8 cellular contexts compared by ENCODE assay signal in the genomic region with DNA sequence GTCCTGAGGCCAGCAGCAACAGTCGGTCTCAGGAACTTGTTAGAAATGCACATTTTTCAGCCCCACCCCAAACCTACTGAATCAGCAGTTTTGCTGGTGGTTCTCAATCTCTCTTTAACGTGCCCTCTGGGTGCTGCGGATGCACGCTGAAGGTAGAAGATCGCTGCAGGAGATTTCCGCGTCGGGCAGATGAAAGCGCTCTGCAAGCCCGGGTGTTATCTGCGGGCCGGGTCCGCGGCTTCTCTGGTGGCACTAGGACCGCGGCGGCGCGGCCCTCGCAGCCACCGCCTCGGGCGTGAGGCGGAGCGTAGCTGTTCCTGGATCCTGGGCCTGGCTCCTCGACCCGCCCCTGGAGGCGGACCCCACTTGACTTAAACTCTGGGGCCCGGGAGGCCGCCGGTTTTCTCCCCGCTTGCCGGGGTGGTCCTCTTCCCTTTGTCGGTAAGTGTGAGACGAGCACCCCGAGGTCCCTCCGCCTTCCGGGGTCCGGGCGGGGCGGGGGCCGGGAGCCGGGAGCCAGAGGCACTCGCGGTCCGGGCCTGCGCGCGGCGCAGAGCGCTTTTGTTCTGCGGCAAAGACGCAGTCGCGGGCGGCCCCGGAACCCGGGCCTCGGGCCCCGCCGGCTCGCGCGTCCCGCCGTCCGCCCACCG. TPM values are rescaled to one million over a fixed set of nuclear protein-coding genes. Genes with fewer than 3 reads are reported as not detected.
DNase-seq lines count a peak whose midpoint lies in the region; ATAC-seq and TF ChIP-seq lines count a peak whose summit lies in the region.

A gene with protein sequence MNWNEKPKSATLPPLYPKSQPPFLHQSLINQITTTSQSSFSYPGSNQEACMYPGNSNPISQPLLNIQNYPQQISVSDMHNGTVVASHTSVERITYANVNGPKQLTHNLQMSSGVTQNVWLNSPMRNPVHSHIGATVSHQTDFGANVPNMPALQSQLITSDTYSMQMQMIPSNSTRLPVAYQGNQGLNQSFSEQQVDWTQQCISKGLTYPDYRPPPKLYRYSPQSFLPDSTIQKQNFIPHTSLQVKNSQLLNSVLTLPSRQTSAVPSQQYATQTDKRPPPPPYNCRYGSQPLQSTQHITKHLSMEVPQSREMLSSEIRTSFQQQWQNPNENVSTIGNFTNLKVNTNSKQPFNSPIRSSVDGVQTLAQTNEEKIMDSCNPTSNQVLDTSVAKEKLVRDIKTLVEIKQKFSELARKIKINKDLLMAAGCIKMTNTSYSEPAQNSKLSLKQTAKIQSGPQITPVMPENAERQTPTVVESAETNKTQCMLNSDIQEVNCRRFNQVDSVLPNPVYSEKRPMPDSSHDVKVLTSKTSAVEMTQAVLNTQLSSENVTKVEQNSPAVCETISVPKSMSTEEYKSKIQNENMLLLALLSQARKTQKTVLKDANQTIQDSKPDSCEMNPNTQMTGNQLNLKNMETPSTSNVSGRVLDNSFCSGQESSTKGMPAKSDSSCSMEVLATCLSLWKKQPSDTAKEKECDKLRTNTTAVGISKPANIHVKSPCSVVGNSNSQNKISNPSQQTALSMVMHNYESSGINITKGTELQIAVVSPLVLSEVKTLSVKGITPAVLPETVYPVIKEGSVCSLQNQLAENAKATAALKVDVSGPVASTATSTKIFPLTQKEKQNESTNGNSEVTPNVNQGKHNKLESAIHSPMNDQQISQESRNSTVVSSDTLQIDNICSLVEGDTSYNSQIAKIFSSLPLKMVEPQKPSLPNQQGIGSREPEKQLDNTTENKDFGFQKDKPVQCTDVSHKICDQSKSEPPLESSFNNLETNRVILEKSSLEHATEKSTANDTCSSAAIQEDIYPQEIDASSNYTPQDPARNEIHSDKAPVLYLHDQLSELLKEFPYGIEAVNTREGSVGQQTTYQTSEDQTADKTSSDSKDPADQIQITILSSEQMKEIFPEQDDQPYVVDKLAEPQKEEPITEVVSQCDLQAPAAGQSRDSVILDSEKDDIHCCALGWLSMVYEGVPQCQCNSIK (N-terminal part only) (plus strand): TSS at position 365 of the 650 bp plus-strand sequence. CDS start 21,541 bp downstream, outside the sequence.

- peaks cover 50 to 66% of the 10 kb centered on the region in 2 donors for H3K4me1 Mint-ChIP-seq in effector memory CD8-positive, alpha-beta T cell (ENCODE audit: low read depth in 2 of 2)

- H3K27ac Mint-ChIP-seq in effector memory CD8-positive, alpha-beta T cell = peak within 1 kb of the TSS; percentile 93 to 96

- TF ChIP-seq CTCF in GM20000 (IDR thresholded peaks at IDR 0.05; ENCODE audit: extremely low read depth, missing control alignments) = no peak

- H3K27me3 Mint-ChIP-seq in effector memory CD8-positive, alpha-beta T cell = no peaks in the 10 kb centered on the region

- H3K36me3 Mint-ChIP-seq in effector memory CD8-positive, alpha-beta T cell (ENCODE audit: insufficient read depth) = peaks cover 52% of the 10 kb centered on the region

- peak; percentile 79 for ATAC-seq in effector memory CD8-positive, alpha-beta T cell (replicated peaks)

- POLR2A ChIA-PET in activated CD8-positive, alpha-beta memory T cell treated with anti-CD3 and anti-CD28 coated beads for 36 hours (lab: Charles Lee) = interaction anchor here (1.0 to 3.2 kb wide), 6 partner anchors 31 to 300 kb away, joined by 3 to 11 read pairs (median 5); a partner anchor contains a TSS

- CTCF ChIA-PET in activated CD8-positive, alpha-beta memory T cell treated with anti-CD3 and anti-CD28 coated beads for 36 hours (lab: Charles Lee) = interaction anchor here (0.8 to 1.3 kb wide), 3 partner anchors 9 to 306 kb away, joined by 3 to 4 read pairs (median 3); no protein-coding TSS in a partner anchor

- peaks cover 0 to 2% of the 10 kb centered on the region in 2 donors for H3K9me3 Mint-ChIP-seq in effector memory CD8-positive, alpha-beta T cell

- peak; percentile 90 for DNase-seq in COLO668 (lab: John Stamatoyannopoulos, UW; ENCODE audit: unreplicated experiment)
- DNase-seq in GM20000 (ENCODE audit: low spot score) = peak; percentile 92
- DNase-seq in HS-5 (ENCODE audit: low read depth) = peak; percentile 63
- peak; percentile 91 for DNase-seq in NOMO-1 (lab: John Stamatoyannopoulos, UW; ENCODE audit: unreplicated experiment in 2 of 2)
- peak; percentile 78 to 81 (median 79) for DNase-seq in effector memory CD8-positive, alpha-beta T cell
- peak; percentile 91 for DNase-seq in medulla oblongata (ENCODE audit: extremely low spot score)
- DNase-seq in stimulated activated CD4-positive, alpha-beta T cell treated with anti-CD3 and anti-CD28 coated beads, TNF-alpha, amount 100 ng/mL, for 48 hours (ENCODE audit: low read depth in 3 of 3) = peak; percentile 57 to 73 (median 71)

- H3K4me3 Mint-ChIP-seq in effector memory CD8-positive, alpha-beta T cell = peak within 1 kb of the TSS; percentile 96 to 97

RNA-seq across cellular contexts. Expression of the gene that starts here (rescaled TPM):
- 10 to 100 TPM; 54.6 to 55.8 TPM for total RNA-seq in activated CD8-positive, alpha-beta memory T cell treated with anti-CD3 and anti-CD28 coated beads for 36 hours

Comparison
In these comparisons a context has a peak if more than half of its experiments do, and no peak if none do; other contexts are left out.
1. Peak in every context shown above with its lines: DNase-seq and ATAC-seq.